1 cellular context compared by ENCODE assay signal in genomic region chrX:118345401-118346257, GRCh38.
TF ChIP-seq lines count a peak whose summit lies in the region.

Gene WDR44, plus strand, starts transcription at chrX:118346106. Its CDS starts 398 bp downstream, at chrX:118346504.

TF ChIP-seq in HEK293, 187 proteins besides CTCF, POLR2A, EP300 and RAD21 (continued from another document and continues in another):
- no peak for TF ChIP-seq PRDM2 (tag by site-specific recombination; IDR thresholded peaks at IDR 0.05; ENCODE audit: borderline replicate concordance)
- no peak for TF ChIP-seq ZNF48 (tag by site-specific recombination; IDR thresholded peaks at IDR 0.05)
- no peak for TF ChIP-seq ZNF19 (tag by site-specific recombination; IDR thresholded peaks at IDR 0.05; ENCODE audit: low read depth)
- TF ChIP-seq, protein P1, sequence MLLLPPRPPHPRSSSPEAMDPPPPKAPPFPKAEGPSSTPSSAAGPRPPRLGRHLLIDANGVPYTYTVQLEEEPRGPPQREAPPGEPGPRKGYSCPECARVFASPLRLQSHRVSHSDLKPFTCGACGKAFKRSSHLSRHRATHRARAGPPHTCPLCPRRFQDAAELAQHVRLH (tag by site-specific recombination; IDR thresholded peaks at IDR 0.05), result no peak
- TF ChIP-seq ZNF792 (tag by site-specific recombination; IDR thresholded peaks at IDR 0.05), result no peak
- no peak; the same call in 1 of the 2 replicates for TF ChIP-seq ZBTB44 (tag by site-specific recombination; IDR thresholded peaks at IDR 0.05)
- TF ChIP-seq ZXDB (tag by site-specific recombination; IDR thresholded peaks at IDR 0.05), result peak; percentile 56; the same call in 1 of the 2 replicates
- no peak for TF ChIP-seq ZNF133 (tag by site-specific recombination; IDR thresholded peaks at IDR 0.05)
- peak; percentile 83 for TF ChIP-seq ZBTB6 (tag by site-specific recombination; IDR thresholded peaks at IDR 0.05)
- no peak for TF ChIP-seq ZNF555 (tag by site-specific recombination; conservative IDR thresholded peaks at IDR 0.05)
- TF ChIP-seq, protein P2, sequence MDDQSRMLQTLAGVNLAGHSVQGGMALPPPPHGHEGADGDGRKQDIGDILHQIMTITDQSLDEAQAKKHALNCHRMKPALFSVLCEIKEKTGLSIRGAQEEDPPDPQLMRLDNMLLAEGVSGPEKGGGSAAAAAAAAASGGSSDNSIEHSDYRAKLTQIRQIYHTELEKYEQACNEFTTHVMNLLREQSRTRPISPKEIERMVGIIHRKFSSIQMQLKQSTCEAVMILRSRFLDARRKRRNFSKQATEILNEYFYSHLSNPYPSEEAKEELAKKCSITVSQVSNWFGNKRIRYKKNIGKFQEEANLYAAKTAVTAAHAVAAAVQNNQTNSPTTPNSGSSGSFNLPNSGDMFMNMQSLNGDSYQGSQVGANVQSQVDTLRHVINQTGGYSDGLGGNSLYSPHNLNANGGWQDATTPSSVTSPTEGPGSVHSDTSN (CRISPR knock-in tag; IDR thresholded peaks at IDR 0.05), result no peak
- TF ChIP-seq ZNF626 (tag by site-specific recombination; IDR thresholded peaks at IDR 0.05), result no peak
- no peak for TF ChIP-seq ZNF169 (tag by site-specific recombination; IDR thresholded peaks at IDR 0.05)
- TF ChIP-seq KLF16 (tag by site-specific recombination; IDR thresholded peaks at IDR 0.05), result peak; percentile 86
- no peak for TF ChIP-seq ZNF146 (tag by site-specific recombination; IDR thresholded peaks at IDR 0.05)
- peak; percentile 55; the same call in 1 of the 2 replicates for TF ChIP-seq ZNF600 (tag by site-specific recombination; IDR thresholded peaks at IDR 0.05)
- no peak for TF ChIP-seq ZNF239 (tag by site-specific recombination; IDR thresholded peaks at IDR 0.05)
- no peak for TF ChIP-seq REPIN1 (tag by site-specific recombination; IDR thresholded peaks at IDR 0.05; ENCODE audit: low read depth)
- no peak for TF ChIP-seq ZFP37 (tag by site-specific recombination; IDR thresholded peaks at IDR 0.05)
- TF ChIP-seq ZNF837 (tag by site-specific recombination; IDR thresholded peaks at IDR 0.05), result no peak
- no peak for TF ChIP-seq ZNF560 (tag by site-specific recombination; IDR thresholded peaks at IDR 0.05; ENCODE audit: borderline replicate concordance)
- no peak for TF ChIP-seq MEIS1 (CRISPR knock-in tag; IDR thresholded peaks at IDR 0.05; ENCODE audit: borderline replicate concordance)
- no peak for TF ChIP-seq ZNF658 (tag by site-specific recombination; IDR thresholded peaks at IDR 0.05)
- peak; percentile 54 for TF ChIP-seq GLIS2 (tag by site-specific recombination; IDR thresholded peaks at IDR 0.05)
- TF ChIP-seq ZNF433 (tag by site-specific recombination; IDR thresholded peaks at IDR 0.05; ENCODE audit: low read depth), result no peak
- TF ChIP-seq, protein P3, sequence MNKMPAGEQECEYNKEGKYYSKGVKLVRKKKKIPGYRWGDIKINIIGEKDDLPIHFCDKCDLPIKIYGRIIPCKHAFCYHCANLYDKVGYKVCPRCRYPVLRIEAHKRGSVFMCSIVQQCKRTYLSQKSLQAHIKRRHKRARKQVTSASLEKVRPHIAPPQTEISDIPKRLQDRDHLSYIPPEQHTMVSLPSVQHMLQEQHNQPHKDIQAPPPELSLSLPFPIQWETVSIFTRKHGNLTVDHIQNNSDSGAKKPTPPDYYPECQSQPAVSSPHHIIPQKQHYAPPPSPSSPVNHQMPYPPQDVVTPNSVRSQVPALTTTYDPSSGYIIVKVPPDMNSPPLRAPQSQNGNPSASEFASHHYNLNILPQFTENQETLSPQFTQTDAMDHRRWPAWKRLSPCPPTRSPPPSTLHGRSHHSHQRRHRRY (tag by site-specific recombination; IDR thresholded peaks at IDR 0.05), result no peak
- TF ChIP-seq, protein P4, sequence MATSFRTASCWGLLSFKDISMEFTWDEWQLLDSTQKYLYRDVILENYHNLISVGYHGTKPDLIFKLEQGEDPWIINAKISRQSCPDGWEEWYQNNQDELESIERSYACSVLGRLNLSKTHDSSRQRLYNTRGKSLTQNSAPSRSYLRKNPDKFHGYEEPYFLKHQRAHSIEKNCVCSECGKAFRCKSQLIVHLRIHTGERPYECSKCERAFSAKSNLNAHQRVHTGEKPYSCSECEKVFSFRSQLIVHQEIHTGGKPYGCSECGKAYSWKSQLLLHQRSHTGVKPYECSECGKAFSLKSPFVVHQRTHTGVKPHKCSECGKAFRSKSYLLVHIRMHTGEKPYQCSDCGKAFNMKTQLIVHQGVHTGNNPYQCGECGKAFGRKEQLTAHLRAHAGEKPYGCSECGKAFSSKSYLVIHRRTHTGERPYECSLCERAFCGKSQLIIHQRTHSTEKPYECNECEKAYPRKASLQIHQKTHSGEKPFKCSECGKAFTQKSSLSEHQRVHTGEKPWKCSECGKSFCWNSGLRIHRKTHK (tag by site-specific recombination; IDR thresholded peaks at IDR 0.05), result no peak
- TF ChIP-seq ZNF350 (tag by site-specific recombination; IDR thresholded peaks at IDR 0.05), result no peak
- TF ChIP-seq ZNF571 (tag by site-specific recombination; IDR thresholded peaks at IDR 0.05), result no peak
- no peak for TF ChIP-seq ZBTB1 (tag by site-specific recombination; IDR thresholded peaks at IDR 0.05)
- peak; percentile 44; the same call in 1 of the 2 replicates for TF ChIP-seq ZNF692 (tag by site-specific recombination; IDR thresholded peaks at IDR 0.05)
- TF ChIP-seq WT1 (tag by site-specific recombination; IDR thresholded peaks at IDR 0.05), result peak; percentile 85
- peak; percentile 54; the same call in 1 of the 2 replicates for TF ChIP-seq ZNF366 (tag by site-specific recombination; conservative IDR thresholded peaks at IDR 0.05)
- TF ChIP-seq ZNF132 (tag by site-specific recombination; IDR thresholded peaks at IDR 0.05; ENCODE audit: borderline replicate concordance), result no peak
- TF ChIP-seq, protein P5, sequence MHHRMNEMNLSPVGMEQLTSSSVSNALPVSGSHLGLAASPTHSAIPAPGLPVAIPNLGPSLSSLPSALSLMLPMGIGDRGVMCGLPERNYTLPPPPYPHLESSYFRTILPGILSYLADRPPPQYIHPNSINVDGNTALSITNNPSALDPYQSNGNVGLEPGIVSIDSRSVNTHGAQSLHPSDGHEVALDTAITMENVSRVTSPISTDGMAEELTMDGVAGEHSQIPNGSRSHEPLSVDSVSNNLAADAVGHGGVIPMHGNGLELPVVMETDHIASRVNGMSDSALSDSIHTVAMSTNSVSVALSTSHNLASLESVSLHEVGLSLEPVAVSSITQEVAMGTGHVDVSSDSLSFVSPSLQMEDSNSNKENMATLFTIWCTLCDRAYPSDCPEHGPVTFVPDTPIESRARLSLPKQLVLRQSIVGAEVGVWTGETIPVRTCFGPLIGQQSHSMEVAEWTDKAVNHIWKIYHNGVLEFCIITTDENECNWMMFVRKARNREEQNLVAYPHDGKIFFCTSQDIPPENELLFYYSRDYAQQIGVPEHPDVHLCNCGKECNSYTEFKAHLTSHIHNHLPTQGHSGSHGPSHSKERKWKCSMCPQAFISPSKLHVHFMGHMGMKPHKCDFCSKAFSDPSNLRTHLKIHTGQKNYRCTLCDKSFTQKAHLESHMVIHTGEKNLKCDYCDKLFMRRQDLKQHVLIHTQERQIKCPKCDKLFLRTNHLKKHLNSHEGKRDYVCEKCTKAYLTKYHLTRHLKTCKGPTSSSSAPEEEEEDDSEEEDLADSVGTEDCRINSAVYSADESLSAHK (tag by site-specific recombination; IDR thresholded peaks at IDR 0.05), result 0 out of 2 replicates have a peak, but pooled peaks have one; percentile 37
- TF ChIP-seq, protein P6, sequence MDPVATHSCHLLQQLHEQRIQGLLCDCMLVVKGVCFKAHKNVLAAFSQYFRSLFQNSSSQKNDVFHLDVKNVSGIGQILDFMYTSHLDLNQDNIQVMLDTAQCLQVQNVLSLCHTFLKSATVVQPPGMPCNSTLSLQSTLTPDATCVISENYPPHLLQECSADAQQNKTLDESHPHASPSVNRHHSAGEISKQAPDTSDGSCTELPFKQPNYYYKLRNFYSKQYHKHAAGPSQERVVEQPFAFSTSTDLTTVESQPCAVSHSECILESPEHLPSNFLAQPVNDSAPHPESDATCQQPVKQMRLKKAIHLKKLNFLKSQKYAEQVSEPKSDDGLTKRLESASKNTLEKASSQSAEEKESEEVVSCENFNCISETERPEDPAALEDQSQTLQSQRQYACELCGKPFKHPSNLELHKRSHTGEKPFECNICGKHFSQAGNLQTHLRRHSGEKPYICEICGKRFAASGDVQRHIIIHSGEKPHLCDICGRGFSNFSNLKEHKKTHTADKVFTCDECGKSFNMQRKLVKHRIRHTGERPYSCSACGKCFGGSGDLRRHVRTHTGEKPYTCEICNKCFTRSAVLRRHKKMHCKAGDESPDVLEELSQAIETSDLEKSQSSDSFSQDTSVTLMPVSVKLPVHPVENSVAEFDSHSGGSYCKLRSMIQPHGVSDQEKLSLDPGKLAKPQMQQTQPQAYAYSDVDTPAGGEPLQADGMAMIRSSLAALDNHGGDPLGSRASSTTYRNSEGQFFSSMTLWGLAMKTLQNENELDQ (tag by site-specific recombination; IDR thresholded peaks at IDR 0.05; ENCODE audit: low read depth), result no peak
- TF ChIP-seq GFI1B (tag by site-specific recombination; IDR thresholded peaks at IDR 0.05), result no peak
- peak; percentile 49; the same call in 1 of the 2 replicates for TF ChIP-seq TRIM28 (IDR thresholded peaks at IDR 0.05; ENCODE audit: borderline replicate concordance, low read length)
- TF ChIP-seq SCRT2 (tag by site-specific recombination; IDR thresholded peaks at IDR 0.05), result no peak
